ENCODE assay signal across 1 cellular context in the genomic region with DNA sequence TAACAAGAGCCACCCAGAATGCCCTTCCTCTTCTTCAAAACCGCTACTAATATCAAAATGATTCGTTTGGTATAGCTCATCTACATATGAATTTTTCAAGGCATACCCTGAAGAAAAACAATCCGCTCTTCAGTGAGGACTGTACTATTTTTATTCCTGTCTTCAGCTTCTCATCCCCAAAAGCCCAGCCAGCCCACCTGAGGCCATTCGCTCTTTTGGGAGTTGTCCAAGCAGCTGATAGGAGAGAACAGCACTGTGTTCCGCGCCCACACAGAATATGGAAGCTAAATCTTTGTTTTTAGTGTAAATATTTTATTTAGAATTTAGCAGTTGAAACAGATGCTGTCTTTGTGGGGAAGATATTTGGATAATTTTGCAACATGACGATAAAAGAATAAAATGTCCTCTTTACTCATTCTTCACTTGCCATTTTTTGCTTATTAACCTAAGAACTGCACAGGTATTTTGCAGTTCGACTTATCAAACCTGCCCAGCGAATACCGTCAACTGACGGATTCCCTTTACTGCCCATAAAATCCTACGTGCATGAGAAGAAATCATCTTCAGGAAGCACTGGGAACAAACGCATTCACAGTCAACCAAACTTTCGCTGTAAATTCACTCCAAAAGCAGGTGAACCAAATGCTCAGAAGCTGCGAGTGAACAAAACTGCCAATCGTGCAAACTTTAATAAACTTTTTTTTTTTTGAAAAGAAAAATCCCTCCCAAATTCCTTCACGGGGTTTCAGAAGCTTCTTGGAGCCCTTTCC.
TF ChIP-seq lines count a peak whose summit lies in the region.

No MANE protein-coding gene starts in this region.

TF ChIP-seq in WTC11, 78 proteins besides CTCF, POLR2A, EP300 and RAD21 (continued from another document):
- TF ChIP-seq, protein P1, sequence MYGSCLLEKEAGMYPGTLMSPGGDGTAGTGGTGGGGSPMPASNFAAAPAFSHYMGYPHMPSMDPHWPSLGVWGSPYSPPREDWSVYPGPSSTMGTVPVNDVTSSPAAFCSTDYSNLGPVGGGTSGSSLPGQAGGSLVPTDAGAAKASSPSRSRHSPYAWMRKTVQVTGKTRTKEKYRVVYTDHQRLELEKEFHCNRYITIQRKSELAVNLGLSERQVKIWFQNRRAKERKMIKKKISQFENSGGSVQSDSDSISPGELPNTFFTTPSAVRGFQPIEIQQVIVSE (CRISPR knock-in tag; IDR thresholded peaks at IDR 0.05; ENCODE audit: borderline replicate concordance): no peak
- TF ChIP-seq SOX15 (CRISPR knock-in tag; IDR thresholded peaks at IDR 0.05) (no peak), ZNF232 (CRISPR knock-in tag; IDR thresholded peaks at IDR 0.05) (no peak), EMX1 (CRISPR knock-in tag; IDR thresholded peaks at IDR 0.05) (no peak), ELF4 (CRISPR knock-in tag; IDR thresholded peaks at IDR 0.05; ENCODE audit: low read depth) (no peak), FOXK1 (CRISPR knock-in tag; IDR thresholded peaks at IDR 0.05) (no peak)
- TF ChIP-seq, protein P2, sequence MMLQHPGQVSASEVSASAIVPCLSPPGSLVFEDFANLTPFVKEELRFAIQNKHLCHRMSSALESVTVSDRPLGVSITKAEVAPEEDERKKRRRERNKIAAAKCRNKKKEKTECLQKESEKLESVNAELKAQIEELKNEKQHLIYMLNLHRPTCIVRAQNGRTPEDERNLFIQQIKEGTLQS (CRISPR knock-in tag; conservative IDR thresholded peaks at IDR 0.05): no peak
- TF ChIP-seq, protein P3, sequence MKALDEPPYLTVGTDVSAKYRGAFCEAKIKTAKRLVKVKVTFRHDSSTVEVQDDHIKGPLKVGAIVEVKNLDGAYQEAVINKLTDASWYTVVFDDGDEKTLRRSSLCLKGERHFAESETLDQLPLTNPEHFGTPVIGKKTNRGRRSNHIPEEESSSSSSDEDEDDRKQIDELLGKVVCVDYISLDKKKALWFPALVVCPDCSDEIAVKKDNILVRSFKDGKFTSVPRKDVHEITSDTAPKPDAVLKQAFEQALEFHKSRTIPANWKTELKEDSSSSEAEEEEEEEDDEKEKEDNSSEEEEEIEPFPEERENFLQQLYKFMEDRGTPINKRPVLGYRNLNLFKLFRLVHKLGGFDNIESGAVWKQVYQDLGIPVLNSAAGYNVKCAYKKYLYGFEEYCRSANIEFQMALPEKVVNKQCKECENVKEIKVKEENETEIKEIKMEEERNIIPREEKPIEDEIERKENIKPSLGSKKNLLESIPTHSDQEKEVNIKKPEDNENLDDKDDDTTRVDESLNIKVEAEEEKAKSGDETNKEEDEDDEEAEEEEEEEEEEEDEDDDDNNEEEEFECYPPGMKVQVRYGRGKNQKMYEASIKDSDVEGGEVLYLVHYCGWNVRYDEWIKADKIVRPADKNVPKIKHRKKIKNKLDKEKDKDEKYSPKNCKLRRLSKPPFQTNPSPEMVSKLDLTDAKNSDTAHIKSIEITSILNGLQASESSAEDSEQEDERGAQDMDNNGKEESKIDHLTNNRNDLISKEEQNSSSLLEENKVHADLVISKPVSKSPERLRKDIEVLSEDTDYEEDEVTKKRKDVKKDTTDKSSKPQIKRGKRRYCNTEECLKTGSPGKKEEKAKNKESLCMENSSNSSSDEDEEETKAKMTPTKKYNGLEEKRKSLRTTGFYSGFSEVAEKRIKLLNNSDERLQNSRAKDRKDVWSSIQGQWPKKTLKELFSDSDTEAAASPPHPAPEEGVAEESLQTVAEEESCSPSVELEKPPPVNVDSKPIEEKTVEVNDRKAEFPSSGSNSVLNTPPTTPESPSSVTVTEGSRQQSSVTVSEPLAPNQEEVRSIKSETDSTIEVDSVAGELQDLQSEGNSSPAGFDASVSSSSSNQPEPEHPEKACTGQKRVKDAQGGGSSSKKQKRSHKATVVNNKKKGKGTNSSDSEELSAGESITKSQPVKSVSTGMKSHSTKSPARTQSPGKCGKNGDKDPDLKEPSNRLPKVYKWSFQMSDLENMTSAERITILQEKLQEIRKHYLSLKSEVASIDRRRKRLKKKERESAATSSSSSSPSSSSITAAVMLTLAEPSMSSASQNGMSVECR (CRISPR knock-in tag; IDR thresholded peaks at IDR 0.05; ENCODE audit: borderline replicate concordance): no peak
- TF ChIP-seq, protein P4, sequence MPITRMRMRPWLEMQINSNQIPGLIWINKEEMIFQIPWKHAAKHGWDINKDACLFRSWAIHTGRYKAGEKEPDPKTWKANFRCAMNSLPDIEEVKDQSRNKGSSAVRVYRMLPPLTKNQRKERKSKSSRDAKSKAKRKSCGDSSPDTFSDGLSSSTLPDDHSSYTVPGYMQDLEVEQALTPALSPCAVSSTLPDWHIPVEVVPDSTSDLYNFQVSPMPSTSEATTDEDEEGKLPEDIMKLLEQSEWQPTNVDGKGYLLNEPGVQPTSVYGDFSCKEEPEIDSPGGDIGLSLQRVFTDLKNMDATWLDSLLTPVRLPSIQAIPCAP (CRISPR knock-in tag; IDR thresholded peaks at IDR 0.05): no peak
- TF ChIP-seq, protein P5, sequence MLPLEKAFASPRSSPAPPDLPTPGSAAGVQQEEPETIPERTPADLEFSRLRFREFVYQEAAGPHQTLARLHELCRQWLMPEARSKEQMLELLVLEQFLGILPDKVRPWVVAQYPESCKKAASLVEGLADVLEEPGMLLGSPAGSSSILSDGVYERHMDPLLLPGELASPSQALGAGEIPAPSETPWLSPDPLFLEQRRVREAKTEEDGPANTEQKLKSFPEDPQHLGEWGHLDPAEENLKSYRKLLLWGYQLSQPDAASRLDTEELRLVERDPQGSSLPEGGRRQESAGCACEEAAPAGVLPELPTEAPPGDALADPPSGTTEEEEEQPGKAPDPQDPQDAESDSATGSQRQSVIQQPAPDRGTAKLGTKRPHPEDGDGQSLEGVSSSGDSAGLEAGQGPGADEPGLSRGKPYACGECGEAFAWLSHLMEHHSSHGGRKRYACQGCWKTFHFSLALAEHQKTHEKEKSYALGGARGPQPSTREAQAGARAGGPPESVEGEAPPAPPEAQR (CRISPR knock-in tag; IDR thresholded peaks at IDR 0.05): no peak
- TF ChIP-seq, protein P6, sequence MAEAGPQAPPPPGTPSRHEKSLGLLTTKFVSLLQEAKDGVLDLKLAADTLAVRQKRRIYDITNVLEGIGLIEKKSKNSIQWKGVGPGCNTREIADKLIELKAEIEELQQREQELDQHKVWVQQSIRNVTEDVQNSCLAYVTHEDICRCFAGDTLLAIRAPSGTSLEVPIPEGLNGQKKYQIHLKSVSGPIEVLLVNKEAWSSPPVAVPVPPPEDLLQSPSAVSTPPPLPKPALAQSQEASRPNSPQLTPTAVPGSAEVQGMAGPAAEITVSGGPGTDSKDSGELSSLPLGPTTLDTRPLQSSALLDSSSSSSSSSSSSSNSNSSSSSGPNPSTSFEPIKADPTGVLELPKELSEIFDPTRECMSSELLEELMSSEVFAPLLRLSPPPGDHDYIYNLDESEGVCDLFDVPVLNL (CRISPR knock-in tag; IDR thresholded peaks at IDR 0.05; ENCODE audit: borderline replicate concordance, low read depth): no peak
